Comparison of ENCODE assay signal across 8 cellular contexts in genomic region chr17:29180051-29180787, GRCh38. TPM values are rescaled to one million over a fixed set of nuclear protein-coding genes. Genes with fewer than 3 reads are reported as not detected.
DNase-seq lines count a peak whose midpoint lies in the region; FAIRE-seq and TF ChIP-seq lines count a peak whose summit lies in the region.

Gene MYO18A (minus strand): TSS chr17:29180398. CDS start chr17:29166940, 13,458 bp downstream.

- no peak for TF ChIP-seq POLR2A in NB4 (IDR thresholded peaks at IDR 0.05; ENCODE audit: extremely low read depth, insufficient read length)

- H3K4me1 ChIP-seq in HEK293 (ENCODE audit: control insufficient read depth, insufficient read depth, low read length) = peaks cover 3% of the 10 kb centered on the region; the same call in 1 of the 2 replicates
- peaks cover 0 to 51% of the 10 kb centered on the region in 2 donors for H3K4me1 ChIP-seq in right atrium auricular region

- CTCF ChIA-PET in HEK293 (lab: Yijun Ruan, JAX) = interaction anchor here (0.6 to 9.3 kb wide), 32 partner anchors 8 to 424 kb away, joined by 3 to 175 read pairs (median 5); partner anchors contain the start of gene DHRS13

- POLR2A ChIA-PET in HEK293 (lab: Yijun Ruan, JAX) = interaction anchor here (0.6 to 6.1 kb wide), 17 partner anchors 9 to 411 kb away, joined by 3 to 60 read pairs (median 4); partner anchors contain the start of gene NUFIP2

- peak; percentile 86 for DNase-seq in GM06990 (ENCODE audit: extremely low read depth, insufficient read length)
- peak; percentile 88 for DNase-seq in NB4 (ENCODE audit: low read depth)
- DNase-seq in T-helper 2 cell = peak; percentile 58 to 82 (median 68)
- peak in 49 of 56 donors; percentile 30 to 89 (median 72) for DNase-seq in amygdala (lab: John Stamatoyannopoulos, UW)
- no peak for DNase-seq in right atrium auricular region (ENCODE audit: low spot score)
- peak; percentile 36 for DNase-seq in pulmonary artery endothelial cell (ENCODE audit: low read depth, low spot score)
- peak; percentile 95 for DNase-seq in urothelium cell line (ENCODE audit: low spot score)

- H3K27me3 ChIP-seq in GM06990 (replicated peaks; ENCODE audit: control insufficient read depth, insufficient read depth, low read length) (no peaks in the 10 kb centered on the region), right atrium auricular region (no peaks in the 10 kb centered on the region)

- H3K27ac ChIP-seq in HEK293 (ENCODE audit: extremely low read depth, low read depth, low read length) = peak within 1 kb of the TSS; percentile 20; the same call in 1 of the 2 replicates
- peak within 1 kb of the TSS; percentile 85 to 92 for H3K27ac ChIP-seq in right atrium auricular region

- TF ChIP-seq CTCF in GM06990 (IDR thresholded peaks at IDR 0.05; ENCODE audit: insufficient read depth, low read length, poor library complexity, severe bottlenecking) = peak; percentile 69
- TF ChIP-seq CTCF in HEK293 (tag by site-specific recombination; IDR thresholded peaks at IDR 0.05) = peak; percentile 92
- peak; percentile 88 for TF ChIP-seq CTCF in NB4 (IDR thresholded peaks at IDR 0.05; ENCODE audit: low read depth, low read length)
- peak; percentile 90 to 92 for TF ChIP-seq CTCF in right atrium auricular region (IDR thresholded peaks at IDR 0.05)

- H3K4me3 ChIP-seq in GM06990 (replicated peaks; ENCODE audit: low read depth, low read length) = peak within 1 kb of the TSS; percentile 61
- H3K4me3 ChIP-seq in HEK293 (ENCODE audit: low read depth, low read length) = peak within 1 kb of the TSS; percentile 57
- peak within 1 kb of the TSS; percentile 34 for H3K4me3 ChIP-seq in NB4 (ENCODE audit: low read depth, low read length)
- peak within 1 kb of the TSS; percentile 63 to 68 for H3K4me3 ChIP-seq in right atrium auricular region

- H3K36me3 ChIP-seq in GM06990 (ENCODE audit: control insufficient read depth, insufficient read depth, low read length) (no peaks in the 10 kb centered on the region), HEK293 (ENCODE audit: control insufficient read depth in 2 of 2, insufficient read depth in 1 of 2, low read length in 2 of 2) (no peaks in the 10 kb centered on the region; a peak in 1 of 3 replicates), right atrium auricular region (no peaks in the 10 kb centered on the region)

- FAIRE-seq in urothelium cell line (lab: Jason Lieb, UNC) = peak; percentile 55

- H3K9me3 ChIP-seq in HEK293 (ENCODE audit: control insufficient read depth, insufficient read depth, low read depth, low read length) (no peaks in the 10 kb centered on the region), right atrium auricular region (no peaks in the 10 kb centered on the region)

TF ChIP-seq in HEK293, 187 proteins besides CTCF, POLR2A, EP300 and RAD21 (continues in another document):
- no peak for TF ChIP-seq PRDM10 (tag by site-specific recombination; IDR thresholded peaks at IDR 0.05)
- TF ChIP-seq ZBTB8A (tag by site-specific recombination; IDR thresholded peaks at IDR 0.05) = peak; percentile 73
- no peak for TF ChIP-seq ZNF830 (tag by site-specific recombination; IDR thresholded peaks at IDR 0.05; ENCODE audit: low read depth)
- TF ChIP-seq ZNF324 (tag by site-specific recombination; IDR thresholded peaks at IDR 0.05) = no peak
- TF ChIP-seq ZSCAN30 (tag by site-specific recombination; IDR thresholded peaks at IDR 0.05) = peak; percentile 87
- TF ChIP-seq PRDM4 (tag by site-specific recombination; IDR thresholded peaks at IDR 0.05) = no peak
- TF ChIP-seq SALL2 (tag by site-specific recombination; IDR thresholded peaks at IDR 0.05; ENCODE audit: borderline replicate concordance) = no peak
- no peak for TF ChIP-seq ZNF624 (tag by site-specific recombination; IDR thresholded peaks at IDR 0.05)
- no peak for TF ChIP-seq ZNF518A (tag by site-specific recombination; conservative IDR thresholded peaks at IDR 0.05; ENCODE audit: low read depth)
- no peak for TF ChIP-seq ZNF658 (tag by site-specific recombination; IDR thresholded peaks at IDR 0.05)

RNA-seq across cellular contexts. Expression of gene MYO18A, which starts in this region (rescaled TPM):
- total RNA-seq in right atrium auricular region (100 to 1,000 TPM; 159 to 219 TPM), pulmonary artery endothelial cell (12.1 and 20.0 TPM in 2 replicates)
